1 cellular context compared by ENCODE assay signal in the genomic region with DNA sequence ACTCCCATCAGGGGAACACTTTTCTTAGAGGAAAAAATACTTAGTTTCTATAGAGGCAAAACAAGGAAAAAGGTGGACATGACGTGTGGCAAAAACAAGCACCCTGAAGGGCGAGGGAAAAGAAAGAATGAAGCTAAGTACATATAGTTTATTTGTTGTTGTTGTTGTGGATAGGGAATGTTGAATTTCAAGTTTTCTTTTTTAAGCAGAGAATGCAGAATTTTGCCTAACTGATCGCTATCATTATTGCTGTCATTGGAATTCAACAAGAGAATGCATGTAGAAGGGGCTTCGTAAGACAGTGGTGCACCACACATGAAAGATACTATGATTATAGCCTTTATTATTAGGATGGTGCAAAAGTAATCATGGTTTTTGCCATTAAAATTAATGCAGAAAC.
TF ChIP-seq lines count a peak whose summit lies in the region.

No MANE protein-coding gene starts in this region.

TF ChIP-seq in GM23338, 12 proteins besides CTCF, POLR2A, EP300 and RAD21 (continued from another document):
- TF ChIP-seq, protein P1, sequence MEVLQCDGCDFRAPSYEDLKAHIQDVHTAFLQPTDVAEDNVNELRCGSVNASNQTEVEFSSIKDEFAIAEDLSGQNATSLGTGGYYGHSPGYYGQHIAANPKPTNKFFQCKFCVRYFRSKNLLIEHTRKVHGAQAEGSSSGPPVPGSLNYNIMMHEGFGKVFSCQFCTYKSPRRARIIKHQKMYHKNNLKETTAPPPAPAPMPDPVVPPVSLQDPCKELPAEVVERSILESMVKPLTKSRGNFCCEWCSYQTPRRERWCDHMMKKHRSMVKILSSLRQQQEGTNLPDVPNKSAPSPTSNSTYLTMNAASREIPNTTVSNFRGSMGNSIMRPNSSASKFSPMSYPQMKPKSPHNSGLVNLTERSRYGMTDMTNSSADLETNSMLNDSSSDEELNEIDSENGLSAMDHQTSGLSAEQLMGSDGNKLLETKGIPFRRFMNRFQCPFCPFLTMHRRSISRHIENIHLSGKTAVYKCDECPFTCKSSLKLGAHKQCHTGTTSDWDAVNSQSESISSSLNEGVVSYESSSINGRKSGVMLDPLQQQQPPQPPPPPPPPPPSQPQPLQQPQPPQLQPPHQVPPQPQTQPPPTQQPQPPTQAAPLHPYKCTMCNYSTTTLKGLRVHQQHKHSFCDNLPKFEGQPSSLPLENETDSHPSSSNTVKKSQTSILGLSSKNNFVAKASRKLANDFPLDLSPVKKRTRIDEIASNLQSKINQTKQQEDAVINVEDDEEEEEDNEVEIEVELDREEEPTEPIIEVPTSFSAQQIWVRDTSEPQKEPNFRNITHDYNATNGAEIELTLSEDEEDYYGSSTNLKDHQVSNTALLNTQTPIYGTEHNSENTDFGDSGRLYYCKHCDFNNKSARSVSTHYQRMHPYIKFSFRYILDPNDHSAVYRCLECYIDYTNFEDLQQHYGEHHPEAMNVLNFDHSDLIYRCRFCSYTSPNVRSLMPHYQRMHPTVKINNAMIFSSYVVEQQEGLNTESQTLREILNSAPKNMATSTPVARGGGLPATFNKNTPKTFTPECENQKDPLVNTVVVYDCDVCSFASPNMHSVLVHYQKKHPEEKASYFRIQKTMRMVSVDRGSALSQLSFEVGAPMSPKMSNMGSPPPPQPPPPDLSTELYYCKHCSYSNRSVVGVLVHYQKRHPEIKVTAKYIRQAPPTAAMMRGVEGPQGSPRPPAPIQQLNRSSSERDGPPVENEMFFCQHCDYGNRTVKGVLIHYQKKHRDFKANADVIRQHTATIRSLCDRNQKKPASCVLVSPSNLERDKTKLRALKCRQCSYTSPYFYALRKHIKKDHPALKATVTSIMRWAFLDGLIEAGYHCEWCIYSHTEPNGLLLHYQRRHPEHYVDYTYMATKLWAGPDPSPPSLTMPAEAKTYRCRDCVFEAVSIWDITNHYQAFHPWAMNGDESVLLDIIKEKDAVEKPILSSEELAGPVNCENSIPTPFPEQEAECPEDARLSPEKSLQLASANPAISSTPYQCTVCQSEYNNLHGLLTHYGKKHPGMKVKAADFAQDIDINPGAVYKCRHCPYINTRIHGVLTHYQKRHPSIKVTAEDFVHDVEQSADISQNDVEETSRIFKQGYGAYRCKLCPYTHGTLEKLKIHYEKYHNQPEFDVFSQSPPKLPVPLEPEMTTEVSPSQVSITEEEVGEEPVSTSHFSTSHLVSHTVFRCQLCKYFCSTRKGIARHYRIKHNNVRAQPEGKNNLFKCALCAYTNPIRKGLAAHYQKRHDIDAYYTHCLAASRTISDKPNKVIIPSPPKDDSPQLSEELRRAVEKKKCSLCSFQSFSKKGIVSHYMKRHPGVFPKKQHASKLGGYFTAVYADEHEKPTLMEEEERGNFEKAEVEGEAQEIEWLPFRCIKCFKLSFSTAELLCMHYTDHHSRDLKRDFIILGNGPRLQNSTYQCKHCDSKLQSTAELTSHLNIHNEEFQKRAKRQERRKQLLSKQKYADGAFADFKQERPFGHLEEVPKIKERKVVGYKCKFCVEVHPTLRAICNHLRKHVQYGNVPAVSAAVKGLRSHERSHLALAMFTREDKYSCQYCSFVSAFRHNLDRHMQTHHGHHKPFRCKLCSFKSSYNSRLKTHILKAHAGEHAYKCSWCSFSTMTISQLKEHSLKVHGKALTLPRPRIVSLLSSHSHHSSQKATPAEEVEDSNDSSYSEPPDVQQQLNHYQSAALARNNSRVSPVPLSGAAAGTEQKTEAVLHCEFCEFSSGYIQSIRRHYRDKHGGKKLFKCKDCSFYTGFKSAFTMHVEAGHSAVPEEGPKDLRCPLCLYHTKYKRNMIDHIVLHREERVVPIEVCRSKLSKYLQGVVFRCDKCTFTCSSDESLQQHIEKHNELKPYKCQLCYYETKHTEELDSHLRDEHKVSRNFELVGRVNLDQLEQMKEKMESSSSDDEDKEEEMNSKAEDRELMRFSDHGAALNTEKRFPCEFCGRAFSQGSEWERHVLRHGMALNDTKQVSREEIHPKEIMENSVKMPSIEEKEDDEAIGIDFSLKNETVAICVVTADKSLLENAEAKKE (CRISPR knock-in tag; IDR thresholded peaks at IDR 0.05): no peak
- TF ChIP-seq, protein P2, sequence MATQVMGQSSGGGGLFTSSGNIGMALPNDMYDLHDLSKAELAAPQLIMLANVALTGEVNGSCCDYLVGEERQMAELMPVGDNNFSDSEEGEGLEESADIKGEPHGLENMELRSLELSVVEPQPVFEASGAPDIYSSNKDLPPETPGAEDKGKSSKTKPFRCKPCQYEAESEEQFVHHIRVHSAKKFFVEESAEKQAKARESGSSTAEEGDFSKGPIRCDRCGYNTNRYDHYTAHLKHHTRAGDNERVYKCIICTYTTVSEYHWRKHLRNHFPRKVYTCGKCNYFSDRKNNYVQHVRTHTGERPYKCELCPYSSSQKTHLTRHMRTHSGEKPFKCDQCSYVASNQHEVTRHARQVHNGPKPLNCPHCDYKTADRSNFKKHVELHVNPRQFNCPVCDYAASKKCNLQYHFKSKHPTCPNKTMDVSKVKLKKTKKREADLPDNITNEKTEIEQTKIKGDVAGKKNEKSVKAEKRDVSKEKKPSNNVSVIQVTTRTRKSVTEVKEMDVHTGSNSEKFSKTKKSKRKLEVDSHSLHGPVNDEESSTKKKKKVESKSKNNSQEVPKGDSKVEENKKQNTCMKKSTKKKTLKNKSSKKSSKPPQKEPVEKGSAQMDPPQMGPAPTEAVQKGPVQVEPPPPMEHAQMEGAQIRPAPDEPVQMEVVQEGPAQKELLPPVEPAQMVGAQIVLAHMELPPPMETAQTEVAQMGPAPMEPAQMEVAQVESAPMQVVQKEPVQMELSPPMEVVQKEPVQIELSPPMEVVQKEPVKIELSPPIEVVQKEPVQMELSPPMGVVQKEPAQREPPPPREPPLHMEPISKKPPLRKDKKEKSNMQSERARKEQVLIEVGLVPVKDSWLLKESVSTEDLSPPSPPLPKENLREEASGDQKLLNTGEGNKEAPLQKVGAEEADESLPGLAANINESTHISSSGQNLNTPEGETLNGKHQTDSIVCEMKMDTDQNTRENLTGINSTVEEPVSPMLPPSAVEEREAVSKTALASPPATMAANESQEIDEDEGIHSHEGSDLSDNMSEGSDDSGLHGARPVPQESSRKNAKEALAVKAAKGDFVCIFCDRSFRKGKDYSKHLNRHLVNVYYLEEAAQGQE (IDR thresholded peaks at IDR 0.05; ENCODE audit: unreplicated experiment): no peak
- TF ChIP-seq EZH2phosphoT487 (IDR thresholded peaks at IDR 0.05; ENCODE audit: unreplicated experiment) (no peak), STAT1 (IDR thresholded peaks at IDR 0.05; ENCODE audit: unreplicated experiment) (no peak)
